Comparison of ENCODE assay signal across 9 cellular contexts in genomic region chr2:237864940-237865622, GRCh38. TPM values are rescaled to one million over a fixed set of nuclear protein-coding genes. Genes with fewer than 3 reads are reported as not detected.
DNase-seq lines count a peak whose midpoint lies in the region; ATAC-seq and TF ChIP-seq lines count a peak whose summit lies in the region.
"Had no signal": no experiment of that assay in that cellular context is flagged by ENCODE, and none has a peak within 500 bp of the region (broad histone marks: within the 10 kb centered on the region; RNA-seq: fewer than 3 reads in every experiment).

No MANE protein-coding gene starts in this region.

- no peak for TF ChIP-seq EP300 in stomach (IDR thresholded peaks at IDR 0.05)

- H3K36me3 ChIP-seq in stomach = no peaks in the 10 kb centered on the region

- intact Hi-C loops in stomach (cut with DNase I; ENCODE audit: low total_unique reads) = no loop called here

- no peak for TF ChIP-seq POLR2A in stomach (IDR thresholded peaks at IDR 0.05)

- no peak for ATAC-seq in GM19023 (IDR thresholded peaks at IDR 0.05; ENCODE audit: unreplicated experiment)

- 61 to 76% (median 70%) methylated on average over 8 to 9 of the region's 9 CpGs for WGBS in stomach, 5 donors

- peak overlapping the region in 3 of 5 donors; percentile 83 to 93 (median 91) for H3K27ac ChIP-seq in stomach

- no peaks in the 10 kb centered on the region for H3K9me3 ChIP-seq in stomach

- H3K27me3 ChIP-seq in stomach = peaks cover 0 to 17% (median 4%) of the 10 kb centered on the region in 3 donors

- TF ChIP-seq CTCF in stomach (IDR thresholded peaks at IDR 0.05) = no peak

- no peak overlapping the region for H3K4me3 ChIP-seq in stomach

- DNase-seq in HK-2 (ENCODE audit: unreplicated experiment) = peak; percentile 25
- DNase-seq in astrocyte of the hippocampus (ENCODE audit: low read depth, low spot score) = peak; percentile 79
- peak; percentile 51 for DNase-seq in iris pigment epithelial cell (ENCODE audit: low read depth)
- DNase-seq in stomach = no peak
- no peak for DNase-seq in activated CD4-positive, CD25-positive, alpha-beta regulatory T cell treated with anti-CD3 and anti-CD28 coated beads, Interleukin-2, amount 50 U/mL, for 72 hours
- DNase-seq in activated gamma-delta T cell (lab: John Stamatoyannopoulos, UW) = no peak
- no peak for DNase-seq in cortex of kidney (lab: John Stamatoyannopoulos, UW)

- peaks cover 25 to 73% (median 42%) of the 10 kb centered on the region in 4 donors for H3K4me1 ChIP-seq in stomach

RNA-seq across cellular contexts. Expression of gene RAMP1, which starts 5.7 kb away (rescaled TPM):
- total RNA-seq in stomach = 100 to 1,000 TPM in 1 of 5 donors, 10 to 100 TPM in 3, under 1 TPM in 1; 0.87 to 113 (median 31.4) TPM
- 100 to 1,000 TPM in 1 of 3 donors, 10 to 100 TPM in 2; 14.1 to 101 (median 32.3) TPM for polyA plus RNA-seq in stomach
- polyA plus RNA-seq: IgD-negative memory B cell had no signal

Comparison
In these comparisons a context has a peak if more than half of its experiments do, and no peak if none do; other contexts are left out.
1. DNase-seq: peak in HK-2 (single experiment), astrocyte of the hippocampus (single experiment) and iris pigment epithelial cell (single experiment); none in stomach (single experiment), activated CD4-positive, CD25-positive, alpha-beta regulatory T cell treated with anti-CD3 and anti-CD28 coated beads, Interleukin-2, amount 50 U/mL, for 72 hours (single experiment), activated gamma-delta T cell (single experiment) and cortex of kidney (single experiment).